ENCODE assay signal across 24 cellular contexts in the genomic region with DNA sequence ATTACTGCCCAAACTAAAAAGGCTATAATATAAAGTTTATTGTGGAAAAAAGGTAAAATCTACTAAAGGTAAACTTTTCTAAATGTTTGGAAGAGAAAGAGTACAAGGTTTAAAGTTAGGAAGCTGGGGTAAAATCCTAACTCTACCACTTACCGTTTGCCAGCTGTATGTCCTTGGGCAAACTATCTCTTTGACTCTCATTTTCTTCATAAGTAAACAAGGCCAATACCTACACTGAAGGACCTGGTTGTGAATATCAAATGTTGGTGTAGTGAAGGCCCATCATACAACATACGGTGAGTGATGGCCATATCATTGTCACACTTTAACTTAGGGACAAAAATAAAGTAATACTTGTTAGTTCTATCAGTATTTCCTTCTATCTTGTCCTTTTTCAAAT.
"Had no signal": no experiment of that assay in that cellular context is flagged by ENCODE, and none has a peak within 500 bp of the region (broad histone marks: within the 10 kb centered on the region; RNA-seq: fewer than 3 reads in every experiment).

No MANE protein-coding gene starts in this region.

- H3K27ac ChIP-seq: HL-60, SJSA1, SK-N-MC had no signal

- H3K4me1 ChIP-seq: SJSA1 had no signal

- H3K27me3 ChIP-seq: SJSA1 had no signal

- FAIRE-seq: HTR-8/SVneo, RCC 7860 had no signal

- DNase-seq: IMR-90, Karpas-422, KG1, MM.1S, NCI-H1092 treated with DMSO at 0.1 percent for 48 hours, NCI-H1436, NCI-H187, NCI-H2029, NCI-H2081 treated with DMSO at 0.1 percent for 48 hours, NCI-H2171, NCI-H226, NCI-H446, NCI-H510A, NCI-H524 treated with DMSO at 0.1 percent for 48 hours, NCI-H69, NCI-H774, Right ventricle myocardium superior, RPMI8226, SIG-M5 had no signal

- H3K4me3 ChIP-seq: SJSA1, SK-N-MC had no signal
